Comparison of ENCODE assay signal across 23 cellular contexts in genomic region chr17:55140751-55141150, GRCh38.
"Had no signal": no experiment of that assay in that cellular context is flagged by ENCODE, and none has a peak within 500 bp of the region (broad histone marks: within the 10 kb centered on the region; RNA-seq: fewer than 3 reads in every experiment).

No MANE protein-coding gene starts in this region.

- ATAC-seq: gastrocnemius medialis; heart right ventricle; left lobe of liver; naive thymus-derived CD4-positive, alpha-beta T cell; pancreas; right cardiac atrium; stimulated activated effector memory CD8-positive, alpha-beta T cell treated with anti-CD3 and anti-CD28 coated beads, Interleukin-12 subunit alpha, Interleukin-12 subunit beta, amount 100 ng/mL, for 72 hours; stimulated activated naive CD8-positive, alpha-beta T cell treated with anti-CD3 and anti-CD28 coated beads, Interleukin-15, Interleukin-2, amounts not matched to agents 100 U/mL and 50 U/mL, for 24 hours had no signal

- H3K27me3 Mint-ChIP-seq: naive thymus-derived CD4-positive, alpha-beta T cell; progenitor cell of endocrine pancreas; type B pancreatic cell had no signal

- FAIRE-seq: islet of Langerhans, pancreas, urothelium cell line had no signal

- H3K4me1 ChIP-seq: gastrocnemius medialis, heart right ventricle, pancreas, suprapubic skin, thyroid gland had no signal

- H3K4me1 Mint-ChIP-seq: naive thymus-derived CD4-positive, alpha-beta T cell; stimulated activated effector memory CD8-positive, alpha-beta T cell treated with anti-CD3 and anti-CD28 coated beads, Interleukin-12 subunit alpha, Interleukin-12 subunit beta, amount 100 ng/mL, for 72 hours had no signal

- H3K4me2 ChIP-seq: smooth muscle cell had no signal

- H3K36me3 Mint-ChIP-seq: stimulated activated effector memory CD8-positive, alpha-beta T cell treated with anti-CD3 and anti-CD28 coated beads, Interleukin-12 subunit alpha, Interleukin-12 subunit beta, amount 100 ng/mL, for 72 hours had no signal

- DNase-seq: cortex of kidney; dorsolateral prefrontal cortex; effector CD8-positive, alpha-beta T cell; gastrocnemius medialis; heart right ventricle; hypothalamus; mammary epithelial cell; naive thymus-derived CD4-positive, alpha-beta T cell; nucleus accumbens; pancreas; right cardiac atrium; stimulated activated CD4-positive, alpha-beta T cell treated with anti-CD3 and anti-CD28 coated beads, Interleukin-4, amount 100 ng/mL, for 1 hour; stimulated activated CD8-positive, alpha-beta memory T cell treated with anti-CD3 and anti-CD28 coated beads, Interleukin-4, amount 100 ng/mL, for 48 hours; stimulated activated naive CD8-positive, alpha-beta T cell treated with anti-CD3 and anti-CD28 coated beads, Interleukin-15, Interleukin-2, amounts not matched to agents 100 U/mL and 50 U/mL, for 24 hours; thyroid gland had no signal

- H3K4me3 Mint-ChIP-seq: naive thymus-derived CD4-positive, alpha-beta T cell; stimulated activated effector memory CD8-positive, alpha-beta T cell treated with anti-CD3 and anti-CD28 coated beads, Interleukin-12 subunit alpha, Interleukin-12 subunit beta, amount 100 ng/mL, for 72 hours; type B pancreatic cell had no signal

- H3K9me3 ChIP-seq: gastrocnemius medialis, heart right ventricle, pancreas, suprapubic skin, thyroid gland had no signal

- H3K36me3 ChIP-seq: gastrocnemius medialis, pancreas, suprapubic skin, thyroid gland had no signal

- H3K27ac Mint-ChIP-seq: naive thymus-derived CD4-positive, alpha-beta T cell; progenitor cell of endocrine pancreas; stimulated activated effector memory CD8-positive, alpha-beta T cell treated with anti-CD3 and anti-CD28 coated beads, Interleukin-12 subunit alpha, Interleukin-12 subunit beta, amount 100 ng/mL, for 72 hours; type B pancreatic cell had no signal

- H3K4me3 ChIP-seq: dorsolateral prefrontal cortex, gastrocnemius medialis, heart right ventricle, pancreas, smooth muscle cell, suprapubic skin, thyroid gland had no signal

- H3K27ac ChIP-seq: dorsolateral prefrontal cortex, gastrocnemius medialis, heart right ventricle, pancreas, suprapubic skin, thyroid gland had no signal

- H3K27me3 ChIP-seq: dorsolateral prefrontal cortex, gastrocnemius medialis, heart right ventricle, pancreas, suprapubic skin, thyroid gland had no signal

- H3K9me3 Mint-ChIP-seq: naive thymus-derived CD4-positive, alpha-beta T cell; stimulated activated effector memory CD8-positive, alpha-beta T cell treated with anti-CD3 and anti-CD28 coated beads, Interleukin-12 subunit alpha, Interleukin-12 subunit beta, amount 100 ng/mL, for 72 hours; type B pancreatic cell had no signal
